In the genomic region with DNA sequence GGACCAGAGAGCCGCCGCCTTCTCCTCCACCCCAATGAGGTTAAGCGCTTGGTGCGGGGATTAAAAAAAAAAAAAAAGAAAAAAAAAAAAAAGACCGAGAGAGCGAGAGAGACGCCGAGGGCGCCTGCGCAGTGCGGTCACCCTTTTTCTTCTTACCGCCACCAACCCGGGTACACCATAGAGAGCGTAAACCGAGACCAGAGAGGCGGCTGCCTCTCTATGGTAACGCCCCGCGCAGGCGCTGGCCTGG, we compare ENCODE assay signal across 8 cellular contexts. TPM values are rescaled to one million over a fixed set of nuclear protein-coding genes. Genes with fewer than 3 reads are reported as not detected.
DNase-seq lines count a peak whose midpoint lies in the region; ATAC-seq and TF ChIP-seq lines count a peak whose summit lies in the region.

A gene (minus strand): TSS at position 61 of the 250 bp plus-strand sequence. CDS start 43,567 bp downstream, outside the sequence.

- H3K27me3 ChIP-seq in kidney epithelial cell (ENCODE audit: control insufficient read depth, insufficient read depth, low read length) = no peaks in the 10 kb centered on the region

- no peaks in the 10 kb centered on the region for H3K36me3 ChIP-seq in kidney epithelial cell (ENCODE audit: control insufficient read depth, insufficient read depth, low read length)

- POLR2A ChIA-PET in AG04449 (lab: Yijun Ruan, JAX) = interaction anchor here (0.6 to 4.8 kb wide), 5 partner anchors 14 to 118 kb away, joined by 3 to 55 read pairs (median 3); a partner anchor contains a TSS

- TF ChIP-seq CTCF in AG04449 (IDR thresholded peaks at IDR 0.05; ENCODE audit: insufficient read depth, low read length, missing control alignments) = no peak
- TF ChIP-seq CTCF in choroid plexus epithelial cell (conservative IDR thresholded peaks at IDR 0.05; ENCODE audit: low read depth, low read length) = no peak
- no peak for TF ChIP-seq CTCF in kidney epithelial cell (IDR thresholded peaks at IDR 0.05; ENCODE audit: insufficient read depth, low read length, poor library complexity, severe bottlenecking)

- CTCF ChIA-PET in AG04449 (lab: Yijun Ruan, JAX) = interaction anchor here (0.6 to 1.3 kb wide), 3 partner anchors 50 to 73 kb away, joined by 3 to 7 read pairs (median 4); no protein-coding TSS in a partner anchor

- DNase-seq in AG04449 (ENCODE audit: low read depth, low spot score) (peak; percentile 81), NCI-H510A (lab: John Stamatoyannopoulos, UW) (peak; percentile 96), choroid plexus epithelial cell (ENCODE audit: low read depth) (peak; percentile 98), kidney epithelial cell (ENCODE audit: low read depth) (peak; percentile 89)
- peak; percentile 88 to 90 for DNase-seq in activated CD4-positive, alpha-beta T cell treated with anti-CD3 and anti-CD28 coated beads for 24 hours (ENCODE audit: low read depth in 2 of 2)
- peak; percentile 78 to 93 (median 86) for DNase-seq in stimulated activated CD4-positive, alpha-beta T cell treated with anti-CD3 and anti-CD28 coated beads, Interleukin-1b, Interleukin-23, amount 100 ng/mL, for 24 hours (ENCODE audit: low read depth in 4 of 4, low spot score in 1 of 4)

- H3K4me3 ChIP-seq in AG04449 (ENCODE audit: low read depth, low read length) (peak within 1 kb of the TSS; percentile 88), choroid plexus epithelial cell (ENCODE audit: low read depth, low read length) (peak within 1 kb of the TSS; percentile 95), kidney epithelial cell (ENCODE audit: low read depth, low read length) (peak within 1 kb of the TSS; percentile 80)

- peak; percentile 91 for ATAC-seq in GM18907 (IDR thresholded peaks at IDR 0.05; ENCODE audit: unreplicated experiment)
- peak; percentile 88 for ATAC-seq in HG03159 (IDR thresholded peaks at IDR 0.05; ENCODE audit: unreplicated experiment)

RNA-seq across cellular contexts. Expression of the gene that starts here (rescaled TPM):
- 54.1 and 67.1 TPM in 2 replicates for total RNA-seq in kidney epithelial cell

Comparison
In these comparisons a context has a peak if more than half of its experiments do, and no peak if none do; other contexts are left out.
1. Peak in every context shown above with its lines: DNase-seq, ATAC-seq and H3K4me3 ChIP-seq.